In genomic region chr15:64560998-64561397, GRCh38 we compare ENCODE assay signal across 14 cellular contexts.
"Had no signal": no experiment of that assay in that cellular context is flagged by ENCODE, and none has a peak within 500 bp of the region (broad histone marks: within the 10 kb centered on the region; RNA-seq: fewer than 3 reads in every experiment).

No MANE protein-coding gene starts in this region.

- H3K9me3 Mint-ChIP-seq: activated CD4-positive, alpha-beta T cell treated with anti-CD3 and anti-CD28 coated beads, Interleukin-2, amount 10 ng/mL, durations not matched to agents 24 days and 14 days; effector memory CD8-positive, alpha-beta T cell; stimulated activated effector memory CD8-positive, alpha-beta T cell treated with anti-CD3 and anti-CD28 coated beads, Interleukin-12 subunit alpha, Interleukin-12 subunit beta, amount 100 ng/mL, for 72 hours had no signal

- H3K9me3 ChIP-seq: heart left ventricle had no signal

- ATAC-seq: effector memory CD8-positive, alpha-beta T cell; heart left ventricle; left colon; stimulated activated effector memory CD8-positive, alpha-beta T cell treated with anti-CD3 and anti-CD28 coated beads, Interleukin-12 subunit alpha, Interleukin-12 subunit beta, amount 100 ng/mL, for 72 hours had no signal

- H3K4me3 Mint-ChIP-seq: activated CD4-positive, alpha-beta T cell treated with anti-CD3 and anti-CD28 coated beads, Interleukin-2, amount 10 ng/mL, durations not matched to agents 24 days and 14 days; effector memory CD8-positive, alpha-beta T cell; stimulated activated effector memory CD8-positive, alpha-beta T cell treated with anti-CD3 and anti-CD28 coated beads, Interleukin-12 subunit alpha, Interleukin-12 subunit beta, amount 100 ng/mL, for 72 hours had no signal

- H3K27ac ChIP-seq: heart left ventricle, SK-N-MC had no signal

- H3K27me3 ChIP-seq: heart left ventricle had no signal

- DNase-seq: activated CD4-positive, alpha-beta T cell treated with anti-CD3 and anti-CD28 coated beads, Interleukin-2, amount 10 ng/mL, durations not matched to agents 24 days and 14 days; activated naive CD4-positive, alpha-beta T cell treated with anti-CD3 and anti-CD28 coated beads, Interleukin-2, amount 50 U/mL, for 16 hours; amygdala; dermis blood vessel endothelial cell; effector memory CD8-positive, alpha-beta T cell; foreskin melanocyte; heart left ventricle; left colon; midbrain; nucleus accumbens; T1000 had no signal

- H3K36me3 Mint-ChIP-seq: stimulated activated effector memory CD8-positive, alpha-beta T cell treated with anti-CD3 and anti-CD28 coated beads, Interleukin-12 subunit alpha, Interleukin-12 subunit beta, amount 100 ng/mL, for 72 hours had no signal

- H3K4me3 ChIP-seq: heart left ventricle, lung, SK-N-MC had no signal

- H3K27ac Mint-ChIP-seq: activated CD4-positive, alpha-beta T cell treated with anti-CD3 and anti-CD28 coated beads, Interleukin-2, amount 10 ng/mL, durations not matched to agents 24 days and 14 days; stimulated activated effector memory CD8-positive, alpha-beta T cell treated with anti-CD3 and anti-CD28 coated beads, Interleukin-12 subunit alpha, Interleukin-12 subunit beta, amount 100 ng/mL, for 72 hours had no signal

- H3K27me3 Mint-ChIP-seq: activated CD4-positive, alpha-beta T cell treated with anti-CD3 and anti-CD28 coated beads, Interleukin-2, amount 10 ng/mL, durations not matched to agents 24 days and 14 days; effector memory CD8-positive, alpha-beta T cell had no signal
